ENCODE assay signal across 8 cellular contexts in genomic region chr14:33792387-33793368, GRCh38.
DNase-seq lines count a peak whose midpoint lies in the region; ATAC-seq, FAIRE-seq and TF ChIP-seq lines count a peak whose summit lies in the region.

No MANE protein-coding gene starts in this region.

- no peak overlapping the region for H3K27ac Mint-ChIP-seq in activated T-helper 17 cell treated with anti-CD3 and anti-CD28 coated beads, Interleukin-2, amount 50 U/mL, for 72 hours
- no peak overlapping the region for H3K27ac Mint-ChIP-seq in stimulated activated naive CD8-positive, alpha-beta T cell treated with anti-CD3 and anti-CD28 coated beads, Interleukin-15, amount 100 ng/mL, for 72 hours

- DNase-seq in Karpas-422 (peak; percentile 98), RCC 7860 (ENCODE audit: low spot score) (peak; percentile 20), fibroblast of pulmonary artery (ENCODE audit: low read depth) (peak; percentile 88)
- peak; percentile 56 to 59 for DNase-seq in stimulated activated naive CD8-positive, alpha-beta T cell treated with anti-CD3 and anti-CD28 coated beads, Interleukin-15, amount 100 ng/mL, for 72 hours

- FAIRE-seq in RCC 7860 (lab: Jason Lieb, UNC), result no peak

- H3K9ac ChIP-seq in Karpas-422 (ENCODE audit: low read length) (peak overlapping the region; percentile 70), neural cell (ENCODE audit: low read length) (no peak overlapping the region)

- no peaks in the 10 kb centered on the region for H3K36me3 Mint-ChIP-seq in activated T-helper 17 cell treated with anti-CD3 and anti-CD28 coated beads, Interleukin-2, amount 50 U/mL, for 72 hours (ENCODE audit: low read depth)

- TF ChIP-seq CTCF in C4-2B (conservative IDR thresholded peaks at IDR 0.05) (peak; percentile 97), fibroblast of pulmonary artery (IDR thresholded peaks at IDR 0.05; ENCODE audit: low read length, missing control alignments) (peak; percentile 91), neural cell (IDR thresholded peaks at IDR 0.05; ENCODE audit: poor library complexity, severe bottlenecking) (peak; percentile 92)

- H3K27me3 Mint-ChIP-seq in activated T-helper 17 cell treated with anti-CD3 and anti-CD28 coated beads, Interleukin-2, amount 50 U/mL, for 72 hours, result peaks cover 23% of the 10 kb centered on the region
- H3K27me3 Mint-ChIP-seq in stimulated activated naive CD8-positive, alpha-beta T cell treated with anti-CD3 and anti-CD28 coated beads, Interleukin-15, amount 100 ng/mL, for 72 hours, result peaks cover 48% of the 10 kb centered on the region

- H3K9me3 ChIP-seq in Karpas-422 (ENCODE audit: low read length) (no peaks in the 10 kb centered on the region), neural cell (ENCODE audit: low read length) (no peaks in the 10 kb centered on the region)

- H3K9me2 ChIP-seq in Karpas-422 (replicated peaks; ENCODE audit: insufficient read depth, low read length) (no peaks in the 10 kb centered on the region), neural cell (ENCODE audit: insufficient read depth, low read length) (no peaks in the 10 kb centered on the region)

- peaks cover 17% of the 10 kb centered on the region for H3K4me1 Mint-ChIP-seq in activated T-helper 17 cell treated with anti-CD3 and anti-CD28 coated beads, Interleukin-2, amount 50 U/mL, for 72 hours
- peaks cover 15% of the 10 kb centered on the region for H3K4me1 Mint-ChIP-seq in stimulated activated naive CD8-positive, alpha-beta T cell treated with anti-CD3 and anti-CD28 coated beads, Interleukin-15, amount 100 ng/mL, for 72 hours

- H3K4me3 Mint-ChIP-seq in activated T-helper 17 cell treated with anti-CD3 and anti-CD28 coated beads, Interleukin-2, amount 50 U/mL, for 72 hours, result peak overlapping the region; percentile 52
- peak overlapping the region; percentile 35 to 65 for H3K4me3 Mint-ChIP-seq in stimulated activated naive CD8-positive, alpha-beta T cell treated with anti-CD3 and anti-CD28 coated beads, Interleukin-15, amount 100 ng/mL, for 72 hours

- peak overlapping the region; percentile 48 for H3K4me3 ChIP-seq in Karpas-422 (ENCODE audit: low read length)
- H3K4me3 ChIP-seq in fibroblast of pulmonary artery (replicated peaks; ENCODE audit: low read depth, low read length), result no peak overlapping the region
- H3K4me3 ChIP-seq in neural cell (ENCODE audit: low read length), result no peak overlapping the region

- H3K36me3 ChIP-seq in Karpas-422 (ENCODE audit: insufficient read depth, low read length), result no peaks in the 10 kb centered on the region
- H3K36me3 ChIP-seq in neural cell (ENCODE audit: insufficient read depth, low read length), result no peaks in the 10 kb centered on the region

- peaks cover 70% of the 10 kb centered on the region for H3K4me1 ChIP-seq in Karpas-422 (ENCODE audit: low read length)

- H3K27me3 ChIP-seq in Karpas-422 (ENCODE audit: low read length) (no peaks in the 10 kb centered on the region), neural cell (ENCODE audit: insufficient read depth, low read depth, low read length) (no peaks in the 10 kb centered on the region)

- no peaks in the 10 kb centered on the region for H3K9me3 Mint-ChIP-seq in activated T-helper 17 cell treated with anti-CD3 and anti-CD28 coated beads, Interleukin-2, amount 50 U/mL, for 72 hours
- H3K9me3 Mint-ChIP-seq in stimulated activated naive CD8-positive, alpha-beta T cell treated with anti-CD3 and anti-CD28 coated beads, Interleukin-15, amount 100 ng/mL, for 72 hours, result no peaks in the 10 kb centered on the region

- no peak for TF ChIP-seq EP300 in neural cell (conservative IDR thresholded peaks at IDR 0.05; ENCODE audit: poor library complexity, severe bottlenecking)

- no peaks in the 10 kb centered on the region for H3F3A ChIP-seq in neural cell (ENCODE audit: insufficient read depth, low read length, poor library complexity, severe bottlenecking)

- no peaks in the 10 kb centered on the region for H4K20me1 ChIP-seq in Karpas-422 (ENCODE audit: insufficient read depth, low read depth, low read length)
- no peaks in the 10 kb centered on the region for H4K20me1 ChIP-seq in neural cell (ENCODE audit: insufficient read depth)

- peak overlapping the region; percentile 92 for H2AFZ ChIP-seq in Karpas-422 (ENCODE audit: low read length)
- H2AFZ ChIP-seq in neural cell (ENCODE audit: low read depth, low read length), result no peak overlapping the region

- no peak overlapping the region for H3K27ac ChIP-seq in C4-2B
- peak overlapping the region; percentile 96 for H3K27ac ChIP-seq in Karpas-422 (ENCODE audit: low read length)
- no peak overlapping the region for H3K27ac ChIP-seq in neural cell (ENCODE audit: low read length)

- peak overlapping the region; percentile 66 for H3K4me2 ChIP-seq in Karpas-422 (ENCODE audit: low read depth, low read length, poor library complexity, severe bottlenecking)
- H3K4me2 ChIP-seq in neural cell (ENCODE audit: low read length), result no peak overlapping the region

- ATAC-seq in GM19467 (IDR thresholded peaks at IDR 0.05; ENCODE audit: unreplicated experiment), result peak; percentile 48
- ATAC-seq in activated T-helper 17 cell treated with anti-CD3 and anti-CD28 coated beads, Interleukin-2, amount 50 U/mL, for 72 hours (replicated peaks), result peak; percentile 73
- ATAC-seq in stimulated activated naive CD8-positive, alpha-beta T cell treated with anti-CD3 and anti-CD28 coated beads, Interleukin-15, amount 100 ng/mL, for 72 hours, result peak; percentile 66

- TF ChIP-seq RAD21 in neural cell (conservative IDR thresholded peaks at IDR 0.05), result peak; percentile 97

- H3K79me2 ChIP-seq in Karpas-422 (ENCODE audit: low read length) (no peaks in the 10 kb centered on the region), neural cell (replicated peaks; ENCODE audit: insufficient read depth, low read length) (no peaks in the 10 kb centered on the region)

TF ChIP-seq in neural cell, 6 proteins besides CTCF, POLR2A, EP300 and RAD21:
- TF ChIP-seq REST (IDR thresholded peaks at IDR 0.05; ENCODE audit: borderline replicate concordance) (no peak), MXI1 (conservative IDR thresholded peaks at IDR 0.05; ENCODE audit: poor library complexity, severe bottlenecking) (no peak), EZH2 (IDR thresholded peaks at IDR 0.05; ENCODE audit: borderline replicate concordance, insufficient read depth, low read length, poor library complexity, severe bottlenecking) (no peak), POLR2AphosphoS5 (IDR thresholded peaks at IDR 0.05) (no peak), TAF1 (IDR thresholded peaks at IDR 0.05; ENCODE audit: low read depth) (no peak), SMC3 (conservative IDR thresholded peaks at IDR 0.05; ENCODE audit: poor library complexity) (peak; percentile 96)

Comparison
In these comparisons a context has a peak if more than half of its experiments do, and no peak if none do; other contexts are left out.
1. DNase-seq: peak in every context shown above with its lines; median percentile 98 in Karpas-422; 88 in fibroblast of pulmonary artery; 58 in stimulated activated naive CD8-positive, alpha-beta T cell treated with anti-CD3 and anti-CD28 coated beads, Interleukin-15, amount 100 ng/mL, for 72 hours; 20 in RCC 7860.